In genomic region chr2:143071185-143071876, GRCh38 we compare ENCODE assay signal across 31 cellular contexts. TPM values are rescaled to one million over a fixed set of nuclear protein-coding genes. Genes with fewer than 3 reads are reported as not detected.
DNase-seq lines count a peak whose midpoint lies in the region; ATAC-seq, FAIRE-seq and TF ChIP-seq lines count a peak whose summit lies in the region.
"Had no signal": no experiment of that assay in that cellular context is flagged by ENCODE, and none has a peak within 500 bp of the region (broad histone marks: within the 10 kb centered on the region; RNA-seq: fewer than 3 reads in every experiment).

No MANE protein-coding gene starts in this region.

- H3K4me3 ChIP-seq in GM23248 (no peak overlapping the region), epithelial cell of proximal tubule (ENCODE audit: low read depth, low read length) (no peak overlapping the region)
- H3K4me3 ChIP-seq: gastrocnemius medialis, GM12878, ovary, skin epidermis, testis, uterus had no signal

- peak; percentile 85 for FAIRE-seq in RCC 7860 (lab: Jason Lieb, UNC)
- FAIRE-seq: GM12878 had no signal

- no peak overlapping the region for H3K9ac ChIP-seq in GM23248

- no peaks in the 10 kb centered on the region for H3K36me3 ChIP-seq in GM23248 (ENCODE audit: low read depth)
- H3K36me3 ChIP-seq: BE2C, gastrocnemius medialis, ovary, uterus had no signal

- no peak overlapping the region for H2AFZ ChIP-seq in GM23248

- 34 to 36% methylated on average over 4 of the region's 4 CpGs for WGBS in GM23248 (ENCODE audit: low coverage in 1 of 2, low lambda C conversion rate in 2 of 2, missing lambda C conversion rate in 2 of 2), 2 experiments

- no peaks in the 10 kb centered on the region for H3F3A ChIP-seq in GM23248 (ENCODE audit: insufficient read depth)

- ATAC-seq in GM18907 (IDR thresholded peaks at IDR 0.05; ENCODE audit: unreplicated experiment) (no peak), HG03135 (IDR thresholded peaks at IDR 0.05; ENCODE audit: unreplicated experiment) (no peak), HG03342 (IDR thresholded peaks at IDR 0.05; ENCODE audit: unreplicated experiment) (no peak)
- ATAC-seq: CD8-positive, alpha-beta T cell; gastrocnemius medialis; GM12878; left colon; stimulated activated naive CD8-positive, alpha-beta T cell treated with anti-CD3 and anti-CD28 coated beads, Interleukin-15, Interleukin-2, amounts not matched to agents 100 U/mL and 50 U/mL, for 24 hours; T-cell; WTC11 had no signal

- no peaks in the 10 kb centered on the region for H4K20me1 ChIP-seq in GM23248 (ENCODE audit: insufficient read depth)

- 0 out of 2 replicates have a peak, but pooled peaks cover 3% of the 10 kb centered on the region for H3K27me3 ChIP-seq in GM23248 (replicated peaks; ENCODE audit: insufficient read depth)
- H3K27me3 ChIP-seq: BE2C, gastrocnemius medialis, ovary, testis, uterus had no signal

- in situ Hi-C loops in GM23248 (cut with MboI), result no loop called here

- TF ChIP-seq CTCF in epithelial cell of proximal tubule (conservative IDR thresholded peaks at IDR 0.05; ENCODE audit: low read depth, low read length), result no peak

- H3K79me2 ChIP-seq in GM23248 (ENCODE audit: insufficient read depth), result no peaks in the 10 kb centered on the region

- H3K9me3 ChIP-seq in GM23248 (ENCODE audit: low read depth), result no peaks in the 10 kb centered on the region
- H3K9me3 ChIP-seq: BE2C, gastrocnemius medialis, testis, uterus had no signal

- H3K4me2 ChIP-seq in GM23248 (ENCODE audit: unreplicated experiment), result no peak overlapping the region

- H3K27ac ChIP-seq in GM23248, result no peak overlapping the region
- H3K27ac ChIP-seq: gastrocnemius medialis, ovary, skin epidermis, testis, uterus had no signal

- H3K4me1 ChIP-seq in GM23248 (ENCODE audit: insufficient read depth), result no peaks in the 10 kb centered on the region
- H3K4me1 ChIP-seq: BE2C, gastrocnemius medialis, testis, uterus had no signal

- no peaks in the 10 kb centered on the region for H3K9me2 ChIP-seq in GM23248 (ENCODE audit: insufficient read depth)

- DNase-seq in GM23248 (peak; percentile 19), RCC 7860 (ENCODE audit: low spot score) (peak; percentile 84), epithelial cell of proximal tubule (ENCODE audit: low read depth) (peak; percentile 91), renal cortical epithelial cell (ENCODE audit: low read depth) (peak; percentile 97), activated gamma-delta T cell treated with Interleukin-2 at 50 U/mL for 16 hours (no peak)
- DNase-seq: activated CD4-positive, alpha-beta T cell treated with anti-CD3 and anti-CD28 coated beads, Interleukin-2, amount 10 ng/mL, durations not matched to agents 7 days and 5 days; activated effector memory CD4-positive, alpha-beta T cell treated with anti-CD3 and anti-CD28 coated beads, Interleukin-2, amount 50 U/mL, for 16 hours; activated naive CD8-positive, alpha-beta T cell treated with anti-CD3 and anti-CD28 coated beads, Interleukin-2, amount 10 ng/mL, durations not matched to agents 7 days and 5 days; activated T-cell treated with anti-CD3 and anti-CD28 coated beads, Interleukin-2, amount 50 U/mL, for 1 hour; aorta; BE2C; CD8-positive, alpha-beta T cell; DMS 273 treated with DMSO at 0.1 percent for 48 hours; endodermal cell; gastrocnemius medialis; H9; Kasumi-1; left colon; NCI-H1694; ovary; stimulated activated CD4-positive, alpha-beta T cell treated with anti-CD3 and anti-CD28 coated beads, Interleukin-1b, Interleukin-23, amount 100 ng/mL, for 48 hours; stimulated activated naive CD8-positive, alpha-beta T cell treated with anti-CD3 and anti-CD28 coated beads, Interleukin-15, Interleukin-2, amounts not matched to agents 100 U/mL and 50 U/mL, for 24 hours; T-cell; testis; uterus had no signal

RNA-seq across cellular contexts. Expression of gene ARHGAP15, which starts 57.9 kb away (rescaled TPM):
- not detected in 2 replicates for total RNA-seq in GM23248 (2014; rRNA removed; shearing (Covaris generic))
- polyA plus RNA-seq in GM23248 (2016; fragmentation: Nextera tagmentation; extraction: Ambion mirVana), result 0.10 TPM in 1 of 2 replicates, not detected in the other
- not detected in 2 replicates for total RNA-seq in epithelial cell of proximal tubule
- total RNA-seq in renal cortical epithelial cell, result not detected in 2 replicates
- total RNA-seq: H9 had no signal
